In the genomic region with DNA sequence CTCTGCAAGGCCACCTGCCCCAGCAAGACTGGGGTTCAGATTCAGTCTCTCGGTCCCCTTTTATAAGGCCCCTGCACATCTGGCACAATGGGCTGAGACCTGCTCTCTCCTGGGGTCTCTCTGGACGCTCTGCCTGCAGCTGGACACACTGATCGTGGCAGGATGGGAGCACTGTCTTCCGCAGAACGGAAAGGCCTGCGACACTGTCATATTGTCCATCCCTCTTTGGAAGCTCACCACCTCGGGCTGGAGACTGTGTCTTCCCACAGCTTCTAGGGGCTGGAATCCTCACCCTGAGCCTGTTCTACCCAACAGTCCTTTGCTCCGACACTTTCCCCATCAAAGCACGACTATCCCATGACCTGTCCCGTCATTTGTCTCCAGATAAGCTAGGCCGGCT, we compare ENCODE assay signal across 17 cellular contexts. TPM values are rescaled to one million over a fixed set of nuclear protein-coding genes. Genes with fewer than 3 reads are reported as not detected.
DNase-seq lines count a peak whose midpoint lies in the region; ATAC-seq and TF ChIP-seq lines count a peak whose summit lies in the region.
"Had no signal": no experiment of that assay in that cellular context is flagged by ENCODE, and none has a peak within 500 bp of the region (broad histone marks: within the 10 kb centered on the region; RNA-seq: fewer than 3 reads in every experiment).

No MANE protein-coding gene starts in this region.

- H3K79me1 ChIP-seq in neuronal stem cell (ENCODE audit: low read depth, low read length) = peaks cover 1% of the 10 kb centered on the region

- TF ChIP-seq CTCF in heart left ventricle (IDR thresholded peaks at IDR 0.05) (no peak), endodermal cell (conservative IDR thresholded peaks at IDR 0.05) (no peak)

- no peaks in the 10 kb centered on the region for H3K9me3 ChIP-seq in heart left ventricle
- no peaks in the 10 kb centered on the region for H3K9me3 ChIP-seq in endodermal cell (ENCODE audit: control insufficient read depth, low read length)
- no peaks in the 10 kb centered on the region for H3K9me3 ChIP-seq in neuronal stem cell (replicated peaks in 1 of 2; ENCODE audit: control insufficient read depth in 2 of 2, insufficient read depth in 1 of 2, low read depth in 1 of 2, low read length in 2 of 2)
- H3K9me3 ChIP-seq: BLaER1, Caco-2, HAP-1 had no signal

- no peak overlapping the region for H4K91ac ChIP-seq in neuronal stem cell (ENCODE audit: low read depth, low read length, poor library complexity)

- H3K14ac ChIP-seq in neuronal stem cell (ENCODE audit: low read length) = no peak overlapping the region

- no peaks in the 10 kb centered on the region for H3K36me3 Mint-ChIP-seq in endodermal cell (ENCODE audit: low read depth)
- H3K36me3 Mint-ChIP-seq: CD8-positive, alpha-beta memory T cell had no signal

- H2AK5ac ChIP-seq in neuronal stem cell (ENCODE audit: low read depth, low read length) = no peak overlapping the region

- H3K27me3 Mint-ChIP-seq in endodermal cell (ENCODE audit: insufficient read depth) = peaks cover 4% of the 10 kb centered on the region

- peak overlapping the region; percentile 6 for H2BK120ac ChIP-seq in neuronal stem cell (ENCODE audit: low read depth, low read length)

- H2BK5ac ChIP-seq in neuronal stem cell (ENCODE audit: low read length) = no peak overlapping the region

- H2AFZ ChIP-seq in neuronal stem cell (ENCODE audit: low read length) = peak overlapping the region; percentile 19

- no peak overlapping the region for H4K8ac ChIP-seq in neuronal stem cell (ENCODE audit: low read depth, low read length)

- H3K27ac ChIP-seq in heart left ventricle (no peak overlapping the region), endodermal cell (ENCODE audit: low read depth, low read length) (no peak overlapping the region), neuronal stem cell (replicated peaks; ENCODE audit: low read length) (no peak overlapping the region)
- H3K27ac ChIP-seq: BLaER1 had no signal

- intact Hi-C loops in Right ventricle myocardium superior (cut with DNase I) = no loop called here
- intact Hi-C loops in heart left ventricle (cut with DNase I) = no loop called here

- no peak overlapping the region for H3K4me3 Mint-ChIP-seq in endodermal cell
- H3K4me3 Mint-ChIP-seq: CD8-positive, alpha-beta memory T cell; IgD-negative memory B cell had no signal

- no peak overlapping the region for H3K9ac ChIP-seq in endodermal cell (ENCODE audit: extremely low read depth, low read length, poor library complexity, severe bottlenecking)
- H3K9ac ChIP-seq in neuronal stem cell (ENCODE audit: low read depth, low read length, poor library complexity) = no peak overlapping the region
- H3K9ac ChIP-seq: BLaER1 had no signal

- no peak overlapping the region for H3K27ac Mint-ChIP-seq in endodermal cell

- DNase-seq in Right ventricle myocardium superior (peak; percentile 13), heart left ventricle (no peak), endodermal cell (peak; percentile 39), neuronal stem cell (ENCODE audit: low spot score) (no peak), cortex of kidney (lab: John Stamatoyannopoulos, UW) (no peak), DMS79 treated with DMSO at 0.1 percent for 48 hours (lab: John Stamatoyannopoulos, UW) (no peak)
- DNase-seq: 8988T; AML-193; Caco-2; CD8-positive, alpha-beta memory T cell; GOT3 had no signal

- H2BK12ac ChIP-seq in neuronal stem cell (ENCODE audit: low read length) = no peak overlapping the region

- H3K4me1 Mint-ChIP-seq in endodermal cell = peaks cover 8% of the 10 kb centered on the region
- H3K4me1 Mint-ChIP-seq: CD8-positive, alpha-beta memory T cell had no signal

- peak overlapping the region; percentile 35 for H3K18ac ChIP-seq in neuronal stem cell (ENCODE audit: low read length)

- 67 to 77% (median 74%) methylated on average over 9 to 11 of the region's 11 CpGs for WGBS in heart left ventricle, 4 donors
- WGBS in endodermal cell (ENCODE audit: insufficient coverage in 1 of 2, insufficient read length in 1 of 2), 2 experiments = 90 to 91% methylated on average over 11 of the region's 11 CpGs
- WGBS in neuronal stem cell (ENCODE audit: extremely low coverage in 2 of 2, insufficient read length in 2 of 2, insufficient replicate concordance in 1 of 2), 2 donors = no CpG with 5 or more reads among the region's 11 CpGs

- H3K23ac ChIP-seq in neuronal stem cell (ENCODE audit: low read depth, low read length, poor library complexity) = peak overlapping the region; percentile 3

- ATAC-seq in Right ventricle myocardium superior (ENCODE audit: poor library complexity) (no peak), heart left ventricle (no peak), GM18502 (IDR thresholded peaks at IDR 0.05; ENCODE audit: poor library complexity, unreplicated experiment) (no peak)
- ATAC-seq: GM12878 had no signal

- TF ChIP-seq POLR2A in heart left ventricle (IDR thresholded peaks at IDR 0.05) = no peak

- no peaks in the 10 kb centered on the region for H3K9me3 Mint-ChIP-seq in endodermal cell
- H3K9me3 Mint-ChIP-seq: CD8-positive, alpha-beta memory T cell; IgD-negative memory B cell had no signal

- no peak overlapping the region for H2BK15ac ChIP-seq in neuronal stem cell (ENCODE audit: low read length)

- H3K4me3 ChIP-seq in heart left ventricle (no peak overlapping the region), endodermal cell (ENCODE audit: low read length) (no peak overlapping the region), neuronal stem cell (ENCODE audit: low read length in 2 of 2) (no peak overlapping the region)
- H3K4me3 ChIP-seq: BLaER1, GM12878, HAP-1 had no signal

- H3K4me1 ChIP-seq in heart left ventricle (no peaks in the 10 kb centered on the region), endodermal cell (ENCODE audit: control insufficient read depth, insufficient read depth, low read length) (peaks cover 7% of the 10 kb centered on the region), neuronal stem cell (ENCODE audit: control insufficient read depth in 2 of 2, insufficient read depth in 1 of 2, low read depth in 1 of 2, low read length in 2 of 2) (peaks cover 1 to 3% of the 10 kb centered on the region in 2 donors)
- H3K4me1 ChIP-seq: Caco-2, HAP-1 had no signal

- H3K4me2 ChIP-seq in neuronal stem cell (ENCODE audit: insufficient read depth, low read length, poor library complexity, severe bottlenecking) = no peak overlapping the region
- H3K4me2 ChIP-seq: BLaER1 had no signal

- H3K27me3 ChIP-seq in heart left ventricle (no peaks in the 10 kb centered on the region), endodermal cell (ENCODE audit: control insufficient read depth, insufficient read depth, low read length, poor library complexity, severe bottlenecking) (no peaks in the 10 kb centered on the region), neuronal stem cell (ENCODE audit: control insufficient read depth in 3 of 3, insufficient read depth in 3 of 3, low read depth in 1 of 3, low read length in 3 of 3) (no peaks in the 10 kb centered on the region)
- H3K27me3 ChIP-seq: BLaER1 had no signal

- H3K4ac ChIP-seq in neuronal stem cell (ENCODE audit: low read length) = no peak overlapping the region

- no peaks in the 10 kb centered on the region for H3K36me3 ChIP-seq in heart left ventricle
- H3K36me3 ChIP-seq in endodermal cell (ENCODE audit: control insufficient read depth, insufficient read depth, low read length) = no peaks in the 10 kb centered on the region
- no peaks in the 10 kb centered on the region for H3K36me3 ChIP-seq in neuronal stem cell (replicated peaks in 1 of 2; ENCODE audit: control insufficient read depth in 2 of 2, insufficient read depth in 2 of 2, low read length in 2 of 2)
- H3K36me3 ChIP-seq: BLaER1, HAP-1 had no signal

RNA-seq across cellular contexts. Expression of gene IGDCC4, which starts 11.5 kb away (rescaled TPM):
- total RNA-seq in Right ventricle myocardium superior (2.4 TPM), heart left ventricle (1 to 10 TPM in 4 of 9 donors, under 1 TPM in 5; 0.25 to 2.7 (median 0.75) TPM), endodermal cell (10 to 100 TPM; 23.0 to 23.5 TPM)
- polyA plus RNA-seq in heart left ventricle = under 1 TPM; 0.22 to 0.80 TPM
- polyA plus RNA-seq in endodermal cell (2013, experiment 1 of 2) = 27.9 TPM
- 27.0 TPM for polyA plus RNA-seq in endodermal cell (2013, experiment 2 of 2)
- polyA plus RNA-seq in neuronal stem cell (2013, experiment 1 of 2) = 17.1 TPM
- polyA plus RNA-seq in neuronal stem cell (2013, experiment 2 of 2) = 17.4 TPM
- total RNA-seq: HT-29 had no signal
- polyA plus RNA-seq: CD8-positive, alpha-beta memory T cell; IgD-negative memory B cell had no signal

RNA-seq across cellular contexts. Expression of gene IGDCC3, which starts 56.4 kb away (rescaled TPM):
- 0.40 TPM for total RNA-seq in Right ventricle myocardium superior
- total RNA-seq in heart left ventricle = under 1 TPM in 3 of 9 donors, not detected in 6; 0.09 to 0.33 (median 0.22) TPM
- under 1 TPM in 1 of 2 donors, not detected in 1; 0.07 TPM for polyA plus RNA-seq in heart left ventricle
- 10 to 100 TPM in 1 of 2 donors, 1 to 10 TPM in 1; 7.9 to 13.5 TPM for total RNA-seq in endodermal cell
- polyA plus RNA-seq in endodermal cell (2013, experiment 1 of 2) = 160 TPM
- polyA plus RNA-seq in endodermal cell (2013, experiment 2 of 2) = 139 TPM
- polyA plus RNA-seq in neuronal stem cell (2013, experiment 1 of 2) = 69.2 TPM
- polyA plus RNA-seq in neuronal stem cell (2013, experiment 2 of 2) = 70.9 TPM
- total RNA-seq: CD8-positive, alpha-beta memory T cell; HT-29 had no signal
- polyA plus RNA-seq: CD8-positive, alpha-beta memory T cell; IgD-negative memory B cell had no signal

Comparison
In these comparisons a context has a peak if more than half of its experiments do, and no peak if none do; other contexts are left out.
1. DNase-seq: peak in Right ventricle myocardium superior (single experiment) and endodermal cell (single experiment); none in heart left ventricle (0 of 5), neuronal stem cell (single experiment), cortex of kidney (single experiment) and DMS79 treated with DMSO at 0.1 percent for 48 hours (single experiment).